In the genomic region with DNA sequence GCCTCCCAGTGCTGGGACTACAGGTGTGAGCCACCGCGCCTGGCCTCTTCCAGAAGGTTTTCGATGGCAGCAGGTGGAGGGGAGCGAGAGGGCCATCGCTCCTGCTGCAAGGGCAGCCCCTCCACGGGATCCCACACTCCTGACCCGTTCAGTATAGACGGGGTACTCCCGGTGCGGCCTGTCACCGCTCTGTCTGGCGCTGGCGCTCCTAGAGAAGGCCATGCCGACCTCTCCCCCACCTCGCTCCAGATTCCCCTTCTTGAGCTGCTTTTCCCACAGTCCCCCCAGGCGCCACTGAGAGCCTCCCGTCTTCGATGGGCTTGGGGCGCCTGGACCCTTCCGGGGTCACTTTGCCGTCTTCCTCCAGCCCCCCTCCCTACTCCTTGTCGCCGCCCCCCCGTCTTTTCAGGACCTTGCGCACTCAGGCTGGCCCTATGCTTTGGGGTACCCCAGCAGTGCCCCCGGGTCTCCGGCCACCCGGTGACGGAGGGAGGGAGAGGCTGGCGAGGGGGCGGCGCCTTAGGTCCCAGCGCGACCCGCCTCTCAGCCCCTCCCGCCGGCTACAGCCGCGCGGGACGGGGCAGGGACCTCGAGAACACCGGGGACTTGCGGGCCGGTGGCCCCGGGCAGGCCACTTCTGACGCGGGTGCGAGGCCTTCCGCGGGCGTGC, we compare ENCODE assay signal across 1 cellular context.
TF ChIP-seq lines count a peak whose summit lies in the region.

No MANE protein-coding gene starts in this region.

TF ChIP-seq in IMR-90, 13 proteins besides CTCF, POLR2A, EP300 and RAD21 (continued from another document):
- TF ChIP-seq, protein P1, sequence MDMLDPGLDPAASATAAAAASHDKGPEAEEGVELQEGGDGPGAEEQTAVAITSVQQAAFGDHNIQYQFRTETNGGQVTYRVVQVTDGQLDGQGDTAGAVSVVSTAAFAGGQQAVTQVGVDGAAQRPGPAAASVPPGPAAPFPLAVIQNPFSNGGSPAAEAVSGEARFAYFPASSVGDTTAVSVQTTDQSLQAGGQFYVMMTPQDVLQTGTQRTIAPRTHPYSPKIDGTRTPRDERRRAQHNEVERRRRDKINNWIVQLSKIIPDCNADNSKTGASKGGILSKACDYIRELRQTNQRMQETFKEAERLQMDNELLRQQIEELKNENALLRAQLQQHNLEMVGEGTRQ (IDR thresholded peaks at IDR 0.05; ENCODE audit: low read depth, low read length) = no peak
- TF ChIP-seq, protein P2, sequence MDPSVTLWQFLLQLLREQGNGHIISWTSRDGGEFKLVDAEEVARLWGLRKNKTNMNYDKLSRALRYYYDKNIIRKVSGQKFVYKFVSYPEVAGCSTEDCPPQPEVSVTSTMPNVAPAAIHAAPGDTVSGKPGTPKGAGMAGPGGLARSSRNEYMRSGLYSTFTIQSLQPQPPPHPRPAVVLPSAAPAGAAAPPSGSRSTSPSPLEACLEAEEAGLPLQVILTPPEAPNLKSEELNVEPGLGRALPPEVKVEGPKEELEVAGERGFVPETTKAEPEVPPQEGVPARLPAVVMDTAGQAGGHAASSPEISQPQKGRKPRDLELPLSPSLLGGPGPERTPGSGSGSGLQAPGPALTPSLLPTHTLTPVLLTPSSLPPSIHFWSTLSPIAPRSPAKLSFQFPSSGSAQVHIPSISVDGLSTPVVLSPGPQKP (IDR thresholded peaks at IDR 0.05; ENCODE audit: borderline replicate concordance, low read depth, low read length) = no peak
- TF ChIP-seq MAZ (IDR thresholded peaks at IDR 0.05; ENCODE audit: borderline replicate concordance, low read depth, low read length) = no peak
- no peak for TF ChIP-seq CEBPB (IDR thresholded peaks at IDR 0.05; ENCODE audit: low read depth, low read length)
- TF ChIP-seq SMC3 (IDR thresholded peaks at IDR 0.05; ENCODE audit: low read depth, low read length) = no peak
- TF ChIP-seq NFE2L2 (IDR thresholded peaks at IDR 0.05; ENCODE audit: low read depth, low read length) = no peak
- TF ChIP-seq RFX5 (IDR thresholded peaks at IDR 0.05; ENCODE audit: low read depth, low read length) = no peak
- no peak for TF ChIP-seq BHLHE40 (IDR thresholded peaks at IDR 0.05; ENCODE audit: low read depth, low read length)
